8 cellular contexts compared by ENCODE assay signal in the genomic region with DNA sequence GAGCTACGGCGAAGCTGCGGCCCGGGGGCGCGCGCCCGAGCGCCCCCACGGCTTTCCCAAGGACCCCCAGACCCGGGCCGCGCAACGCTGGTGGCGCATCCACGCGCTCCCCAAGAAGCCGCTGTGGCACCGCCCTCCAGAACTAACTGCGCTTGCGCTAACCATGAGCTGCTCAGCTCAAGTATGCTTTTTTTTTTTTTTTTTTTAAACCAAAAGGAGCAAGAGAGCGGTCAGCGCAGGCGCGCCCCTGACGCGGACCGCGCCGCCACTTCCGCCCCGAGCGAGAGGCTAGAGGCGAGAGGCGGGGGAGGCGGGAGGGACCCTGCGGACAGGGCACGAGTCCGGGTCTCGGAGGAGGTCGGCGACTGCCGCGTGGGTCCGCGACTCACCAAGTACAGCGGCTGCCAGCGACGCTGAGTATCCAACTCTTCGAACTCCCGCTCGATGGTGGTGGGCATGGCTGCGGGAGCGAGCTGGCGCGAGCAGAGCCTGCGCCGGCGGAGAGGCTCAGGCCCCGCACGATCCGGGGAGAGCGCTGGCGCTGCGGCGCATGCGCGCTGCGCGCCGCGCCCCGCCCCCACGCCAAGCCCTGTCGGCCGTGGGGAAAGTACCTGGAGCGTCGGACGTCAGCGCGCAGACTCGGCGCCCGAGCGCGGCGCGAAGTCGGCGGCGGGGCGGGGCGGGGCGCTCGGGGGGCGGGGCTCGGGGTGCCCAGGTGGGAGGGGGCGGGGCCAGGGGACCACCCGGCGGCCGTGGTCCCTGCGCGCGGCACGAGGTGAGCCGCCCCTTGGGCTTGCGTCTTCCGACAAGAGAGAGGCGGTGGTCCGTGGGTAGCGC. TPM values are rescaled to one million over a fixed set of nuclear protein-coding genes. Genes with fewer than 3 reads are reported as not detected.
DNase-seq lines count a peak whose midpoint lies in the region; ATAC-seq and TF ChIP-seq lines count a peak whose summit lies in the region.

A gene (minus strand): TSS at position 554 of the 837 bp plus-strand sequence. CDS start 96 bp downstream, at position 458.

- peak within 1 kb of the TSS; percentile 96 for H3K27ac Mint-ChIP-seq in T-helper 17 cell

- H3K4me1 Mint-ChIP-seq in T-helper 17 cell, result peaks cover 46% of the 10 kb centered on the region

- H3K4me3 ChIP-seq in left ventricle myocardium inferior (peak within 1 kb of the TSS; percentile 88), psoas muscle (peak within 1 kb of the TSS; percentile 76), urinary bladder (ENCODE audit: low read depth, low read length) (peak within 1 kb of the TSS; percentile 80)

- no peaks in the 10 kb centered on the region for H3K27me3 Mint-ChIP-seq in T-helper 17 cell

- intact Hi-C loops in left ventricle myocardium inferior (cut with micrococcal nuclease) (loop anchor here (10.0 kb wide), 1 partner anchor 51 kb away; no protein-coding TSS in a partner anchor), psoas muscle (cut with DNase I) (loop anchor here (2.0 to 5.0 kb wide), 2 partner anchors 63 kb away; a partner anchor contains a TSS)

- TF ChIP-seq CTCF in left ventricle myocardium inferior (IDR thresholded peaks at IDR 0.05; ENCODE audit: borderline replicate concordance) (no peak), psoas muscle (IDR thresholded peaks at IDR 0.05) (no peak)

- peaks cover 49% of the 10 kb centered on the region for H3K4me1 ChIP-seq in left ventricle myocardium inferior
- peaks cover 30% of the 10 kb centered on the region for H3K4me1 ChIP-seq in psoas muscle
- H3K4me1 ChIP-seq in urinary bladder (ENCODE audit: insufficient read depth), result peaks cover 1% of the 10 kb centered on the region

- WGBS in psoas muscle, 3 donors, result 0 to 1% (median 0%) methylated on average over 46 to 111 of the region's 111 CpGs
- under 1% methylated on average over 111 of the region's 111 CpGs for whole genome bisulfite sequencing in urinary bladder

- no peaks in the 10 kb centered on the region for H3K9me3 ChIP-seq in T-helper 17 cell (ENCODE audit: control insufficient read depth, low read length, poor library complexity, severe bottlenecking)
- H3K9me3 ChIP-seq in left ventricle myocardium inferior (replicated peaks), result no peaks in the 10 kb centered on the region
- H3K9me3 ChIP-seq in psoas muscle, result no peaks in the 10 kb centered on the region

- H3K27ac ChIP-seq in left ventricle myocardium inferior (replicated peaks) (peak within 1 kb of the TSS; percentile 100), psoas muscle (peak within 1 kb of the TSS; percentile 99), urinary bladder (ENCODE audit: low read depth) (peak within 1 kb of the TSS; percentile 95)

- H3K36me3 ChIP-seq in left ventricle myocardium inferior, result no peaks in the 10 kb centered on the region
- H3K36me3 ChIP-seq in psoas muscle (ENCODE audit: insufficient read depth in 1 of 2, low read depth in 1 of 2), result no peaks in the 10 kb centered on the region
- H3K36me3 ChIP-seq in urinary bladder (ENCODE audit: insufficient read depth), result no peaks in the 10 kb centered on the region

- peak within 1 kb of the TSS; percentile 97 for H3K4me3 Mint-ChIP-seq in T-helper 17 cell

- peaks cover 10% of the 10 kb centered on the region for H3K36me3 Mint-ChIP-seq in T-helper 17 cell (ENCODE audit: low read depth)

- H3K27me3 ChIP-seq in left ventricle myocardium inferior (ENCODE audit: low read depth) (no peaks in the 10 kb centered on the region), psoas muscle (ENCODE audit: insufficient read depth in 3 of 3, low read length in 2 of 3) (no peaks in the 10 kb centered on the region)

- peak; percentile 73 for ATAC-seq in GM18502 (IDR thresholded peaks at IDR 0.05; ENCODE audit: poor library complexity, unreplicated experiment)
- ATAC-seq in HG02943 (IDR thresholded peaks at IDR 0.05; ENCODE audit: low read depth, unreplicated experiment), result peak; percentile 69
- peak; percentile 87 for ATAC-seq in T-helper 17 cell
- peak; percentile 96 to 97 (median 96) for ATAC-seq in psoas muscle

- DNase-seq in NCI-H187 (lab: John Stamatoyannopoulos, UW), result peak; percentile 76 to 83
- peak; percentile 89 to 90 (median 89) for DNase-seq in T-helper 17 cell
- DNase-seq in amygdala (lab: John Stamatoyannopoulos, UW), result peak; percentile 43 to 96 (median 86)
- DNase-seq in left ventricle myocardium inferior, result peak; percentile 94
- DNase-seq in psoas muscle, result peak; percentile 95 to 97

RNA-seq across cellular contexts. Expression of the gene that starts here (rescaled TPM):
- 10 to 100 TPM; 72.8 to 74.8 TPM for total RNA-seq in T-helper 17 cell
- 11.0 TPM for total RNA-seq in left ventricle myocardium inferior
- 10 to 100 TPM in 3 of 4 donors, 1 to 10 TPM in 1; 8.4 to 21.9 (median 14.5) TPM for total RNA-seq in psoas muscle
- polyA plus RNA-seq in psoas muscle, result 10 to 100 TPM; 12.5 to 27.0 (median 13.7) TPM
- 36.9 TPM for total RNA-seq in urinary bladder
- 27.0 TPM for polyA plus RNA-seq in urinary bladder

Comparison
In these comparisons a context has a peak if more than half of its experiments do, and no peak if none do; other contexts are left out.
1. Peak in every context shown above with its lines: DNase-seq, ATAC-seq, H3K4me3 ChIP-seq and H3K27ac ChIP-seq.